1 cellular context compared by ENCODE assay signal in the genomic region with DNA sequence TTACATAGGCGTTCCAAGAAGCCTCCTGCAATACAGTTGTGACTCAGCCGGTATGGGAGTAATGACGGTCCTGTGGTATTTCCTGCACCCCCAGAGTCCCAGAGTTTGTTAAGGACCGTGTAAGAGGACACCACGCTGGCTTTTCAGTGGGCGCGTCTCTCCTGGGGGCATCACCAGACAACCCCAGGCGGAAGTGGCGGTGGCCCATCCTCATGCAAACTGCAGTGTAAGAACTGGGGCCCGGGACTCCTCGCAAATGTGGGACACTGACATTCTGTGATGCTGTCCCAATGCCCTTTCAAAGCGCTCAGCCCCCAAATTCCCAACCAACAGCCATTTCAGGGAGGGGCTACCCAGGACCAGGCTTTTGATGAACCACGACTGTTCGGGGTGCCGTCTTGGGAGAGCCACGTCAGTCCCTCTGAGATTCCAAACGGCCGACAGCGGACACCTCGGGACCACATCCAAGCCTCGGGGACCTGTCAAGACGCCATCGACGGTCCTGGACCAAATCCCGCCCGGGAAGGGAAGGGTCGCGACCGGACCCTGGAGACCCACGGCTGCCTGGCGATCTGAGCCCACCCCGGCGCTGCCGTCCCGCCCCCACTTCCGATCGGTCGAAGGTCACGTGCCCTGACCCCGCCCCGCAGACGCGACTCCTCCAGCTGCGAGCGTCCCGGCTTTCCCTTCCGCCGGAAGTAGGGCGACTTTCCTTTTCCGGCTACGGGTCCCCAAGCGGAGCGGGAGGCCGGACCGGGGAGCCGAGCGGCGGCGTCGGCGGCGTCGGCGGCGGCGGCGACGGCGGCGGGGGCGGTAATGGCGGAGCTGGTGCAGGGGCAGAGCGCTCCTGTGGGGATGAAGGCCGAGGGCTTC.
TF ChIP-seq lines count a peak whose summit lies in the region.

A gene with protein sequence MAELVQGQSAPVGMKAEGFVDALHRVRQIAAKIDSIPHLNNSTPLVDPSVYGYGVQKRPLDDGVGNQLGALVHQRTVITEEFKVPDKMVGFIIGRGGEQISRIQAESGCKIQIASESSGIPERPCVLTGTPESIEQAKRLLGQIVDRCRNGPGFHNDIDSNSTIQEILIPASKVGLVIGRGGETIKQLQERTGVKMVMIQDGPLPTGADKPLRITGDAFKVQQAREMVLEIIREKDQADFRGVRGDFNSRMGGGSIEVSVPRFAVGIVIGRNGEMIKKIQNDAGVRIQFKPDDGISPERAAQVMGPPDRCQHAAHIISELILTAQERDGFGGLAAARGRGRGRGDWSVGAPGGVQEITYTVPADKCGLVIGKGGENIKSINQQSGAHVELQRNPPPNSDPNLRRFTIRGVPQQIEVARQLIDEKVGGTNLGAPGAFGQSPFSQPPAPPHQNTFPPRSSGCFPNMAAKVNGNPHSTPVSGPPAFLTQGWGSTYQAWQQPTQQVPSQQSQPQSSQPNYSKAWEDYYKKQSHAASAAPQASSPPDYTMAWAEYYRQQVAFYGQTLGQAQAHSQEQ (plus strand): TSS at position 713 of the 873 bp plus-strand sequence. CDS start 104 bp downstream, at position 817.

TF ChIP-seq in HepG2, 621 proteins besides CTCF, POLR2A, EP300 and RAD21 (continued from another document and continues in another):
- TF ChIP-seq, protein P1, sequence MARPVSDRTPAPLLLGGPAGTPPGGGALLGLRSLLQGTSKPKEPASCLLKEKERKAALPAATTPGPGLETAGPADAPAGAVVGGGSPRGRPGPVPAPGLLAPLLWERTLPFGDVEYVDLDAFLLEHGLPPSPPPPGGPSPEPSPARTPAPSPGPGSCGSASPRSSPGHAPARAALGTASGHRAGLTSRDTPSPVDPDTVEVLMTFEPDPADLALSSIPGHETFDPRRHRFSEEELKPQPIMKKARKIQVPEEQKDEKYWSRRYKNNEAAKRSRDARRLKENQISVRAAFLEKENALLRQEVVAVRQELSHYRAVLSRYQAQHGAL (CRISPR knock-in tag; IDR thresholded peaks at IDR 0.05; ENCODE audit: not compliant biosample characterization) = peak; percentile 75
- TF ChIP-seq PRPF4 (IDR thresholded peaks at IDR 0.05; ENCODE audit: low read depth, low read length, poor library complexity, severe bottlenecking) = no peak
- TF ChIP-seq ZNF180 (CRISPR knock-in tag; IDR thresholded peaks at IDR 0.05; ENCODE audit: borderline replicate concordance, low read depth) = no peak
- TF ChIP-seq, protein P2, sequence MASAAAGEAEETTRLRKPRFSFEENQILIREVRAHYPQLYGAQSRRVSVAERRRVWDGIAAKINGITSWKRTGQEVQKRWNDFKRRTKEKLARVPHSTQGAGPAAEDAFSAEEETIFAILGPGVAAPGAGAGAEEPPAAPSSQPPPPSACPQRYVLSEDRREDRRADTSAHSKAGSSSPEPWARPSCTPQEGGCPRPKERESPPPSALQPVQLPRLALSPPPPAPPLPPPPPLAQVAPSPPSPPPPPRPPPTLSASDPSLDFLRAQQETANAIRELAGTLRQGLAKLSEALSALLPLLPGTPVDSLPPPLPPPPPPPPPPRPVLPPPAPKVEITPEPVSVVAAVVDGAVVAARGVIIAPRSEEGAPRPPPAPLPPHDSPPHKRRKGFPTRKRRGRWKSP (CRISPR knock-in tag; IDR thresholded peaks at IDR 0.05) = peak; percentile 36; the same call in 1 of the 2 replicates
- peak; percentile 61 for TF ChIP-seq SIN3B (IDR thresholded peaks at IDR 0.05; ENCODE audit: low read length)
- TF ChIP-seq MAFF (IDR thresholded peaks at IDR 0.05; ENCODE audit: low read depth, low read length) = no peak
- TF ChIP-seq, protein P3, sequence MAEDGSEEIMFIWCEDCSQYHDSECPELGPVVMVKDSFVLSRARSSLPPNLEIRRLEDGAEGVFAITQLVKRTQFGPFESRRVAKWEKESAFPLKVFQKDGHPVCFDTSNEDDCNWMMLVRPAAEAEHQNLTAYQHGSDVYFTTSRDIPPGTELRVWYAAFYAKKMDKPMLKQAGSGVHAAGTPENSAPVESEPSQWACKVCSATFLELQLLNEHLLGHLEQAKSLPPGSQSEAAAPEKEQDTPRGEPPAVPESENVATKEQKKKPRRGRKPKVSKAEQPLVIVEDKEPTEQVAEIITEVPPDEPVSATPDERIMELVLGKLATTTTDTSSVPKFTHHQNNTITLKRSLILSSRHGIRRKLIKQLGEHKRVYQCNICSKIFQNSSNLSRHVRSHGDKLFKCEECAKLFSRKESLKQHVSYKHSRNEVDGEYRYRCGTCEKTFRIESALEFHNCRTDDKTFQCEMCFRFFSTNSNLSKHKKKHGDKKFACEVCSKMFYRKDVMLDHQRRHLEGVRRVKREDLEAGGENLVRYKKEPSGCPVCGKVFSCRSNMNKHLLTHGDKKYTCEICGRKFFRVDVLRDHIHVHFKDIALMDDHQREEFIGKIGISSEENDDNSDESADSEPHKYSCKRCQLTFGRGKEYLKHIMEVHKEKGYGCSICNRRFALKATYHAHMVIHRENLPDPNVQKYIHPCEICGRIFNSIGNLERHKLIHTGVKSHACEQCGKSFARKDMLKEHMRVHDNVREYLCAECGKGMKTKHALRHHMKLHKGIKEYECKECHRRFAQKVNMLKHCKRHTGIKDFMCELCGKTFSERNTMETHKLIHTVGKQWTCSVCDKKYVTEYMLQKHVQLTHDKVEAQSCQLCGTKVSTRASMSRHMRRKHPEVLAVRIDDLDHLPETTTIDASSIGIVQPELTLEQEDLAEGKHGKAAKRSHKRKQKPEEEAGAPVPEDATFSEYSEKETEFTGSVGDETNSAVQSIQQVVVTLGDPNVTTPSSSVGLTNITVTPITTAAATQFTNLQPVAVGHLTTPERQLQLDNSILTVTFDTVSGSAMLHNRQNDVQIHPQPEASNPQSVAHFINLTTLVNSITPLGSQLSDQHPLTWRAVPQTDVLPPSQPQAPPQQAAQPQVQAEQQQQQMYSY (CRISPR knock-in tag; IDR thresholded peaks at IDR 0.05) = 0 out of 2 replicates have a peak, but pooled peaks have one; percentile 5
- TF ChIP-seq TEAD3 (CRISPR knock-in tag; optimal IDR thresholded peaks at IDR 0.05; ENCODE audit: borderline replicate concordance) = peak; percentile 16
- no peak for TF ChIP-seq HIVEP1 (CRISPR knock-in tag; IDR thresholded peaks at IDR 0.05)
- no peak for TF ChIP-seq RFXANK (CRISPR knock-in tag; IDR thresholded peaks at IDR 0.05)
- TF ChIP-seq NFYC (CRISPR knock-in tag; IDR thresholded peaks at IDR 0.05) = peak; percentile 55
- TF ChIP-seq ZNF766 (CRISPR knock-in tag; IDR thresholded peaks at IDR 0.05; ENCODE audit: borderline replicate concordance) = no peak
- TF ChIP-seq ZNF572 (CRISPR knock-in tag; IDR thresholded peaks at IDR 0.05) = no peak
- TF ChIP-seq ZNF510 (CRISPR knock-in tag; IDR thresholded peaks at IDR 0.05; ENCODE audit: low read depth) = peak; percentile 64; the same call in 1 of the 2 replicates
- TF ChIP-seq, protein P4, sequence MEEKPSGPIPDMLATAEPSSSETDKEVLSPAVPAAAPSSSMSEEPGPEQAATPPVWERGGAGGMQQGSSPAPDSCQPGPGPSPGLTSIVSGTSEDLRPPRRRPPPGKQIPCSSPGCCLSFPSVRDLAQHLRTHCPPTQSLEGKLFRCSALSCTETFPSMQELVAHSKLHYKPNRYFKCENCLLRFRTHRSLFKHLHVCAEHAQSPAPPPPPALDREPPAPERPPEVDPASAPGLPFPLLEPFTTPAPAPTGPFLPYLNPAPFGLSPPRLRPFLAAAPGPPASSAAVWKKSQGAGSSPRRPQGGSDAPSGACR (CRISPR knock-in tag; IDR thresholded peaks at IDR 0.05) = 0 out of 2 replicates have a peak, but pooled peaks have one; percentile 43
- TF ChIP-seq KDM5B (CRISPR knock-in tag; IDR thresholded peaks at IDR 0.05; ENCODE audit: borderline replicate concordance) = peak; percentile 69
- peak; percentile 52; the same call in 1 of the 2 replicates for TF ChIP-seq GFI1 (CRISPR knock-in tag; IDR thresholded peaks at IDR 0.05; ENCODE audit: borderline replicate concordance)
- no peak for TF ChIP-seq ZNF101 (CRISPR knock-in tag; IDR thresholded peaks at IDR 0.05; ENCODE audit: borderline replicate concordance, low read depth)
- TF ChIP-seq ZKSCAN1 (IDR thresholded peaks at IDR 0.05; ENCODE audit: low read length) = no peak
- TF ChIP-seq MAZ (IDR thresholded peaks at IDR 0.05; ENCODE audit: borderline replicate concordance, low read depth, low read length) = no peak
- TF ChIP-seq MAZ (CRISPR knock-in tag; IDR thresholded peaks at IDR 0.05; ENCODE audit: low read depth) = peak; percentile 86
- TF ChIP-seq ZMYM4 (CRISPR knock-in tag; IDR thresholded peaks at IDR 0.05) = peak; percentile 70
- TF ChIP-seq, protein P5, sequence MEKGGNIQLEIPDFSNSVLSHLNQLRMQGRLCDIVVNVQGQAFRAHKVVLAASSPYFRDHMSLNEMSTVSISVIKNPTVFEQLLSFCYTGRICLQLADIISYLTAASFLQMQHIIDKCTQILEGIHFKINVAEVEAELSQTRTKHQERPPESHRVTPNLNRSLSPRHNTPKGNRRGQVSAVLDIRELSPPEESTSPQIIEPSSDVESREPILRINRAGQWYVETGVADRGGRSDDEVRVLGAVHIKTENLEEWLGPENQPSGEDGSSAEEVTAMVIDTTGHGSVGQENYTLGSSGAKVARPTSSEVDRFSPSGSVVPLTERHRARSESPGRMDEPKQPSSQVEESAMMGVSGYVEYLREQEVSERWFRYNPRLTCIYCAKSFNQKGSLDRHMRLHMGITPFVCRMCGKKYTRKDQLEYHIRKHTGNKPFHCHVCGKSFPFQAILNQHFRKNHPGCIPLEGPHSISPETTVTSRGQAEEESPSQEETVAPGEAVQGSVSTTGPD (CRISPR knock-in tag; IDR thresholded peaks at IDR 0.05) = no peak
- TF ChIP-seq ZNF614 (CRISPR knock-in tag; IDR thresholded peaks at IDR 0.05; ENCODE audit: borderline replicate concordance) = peak; percentile 77; the same call in 1 of the 2 replicates
- peak; percentile 79 for TF ChIP-seq SP2 (CRISPR knock-in tag; IDR thresholded peaks at IDR 0.05)
- TF ChIP-seq ZNF780A (CRISPR knock-in tag; IDR thresholded peaks at IDR 0.05) = no peak
- TF ChIP-seq, protein P6, sequence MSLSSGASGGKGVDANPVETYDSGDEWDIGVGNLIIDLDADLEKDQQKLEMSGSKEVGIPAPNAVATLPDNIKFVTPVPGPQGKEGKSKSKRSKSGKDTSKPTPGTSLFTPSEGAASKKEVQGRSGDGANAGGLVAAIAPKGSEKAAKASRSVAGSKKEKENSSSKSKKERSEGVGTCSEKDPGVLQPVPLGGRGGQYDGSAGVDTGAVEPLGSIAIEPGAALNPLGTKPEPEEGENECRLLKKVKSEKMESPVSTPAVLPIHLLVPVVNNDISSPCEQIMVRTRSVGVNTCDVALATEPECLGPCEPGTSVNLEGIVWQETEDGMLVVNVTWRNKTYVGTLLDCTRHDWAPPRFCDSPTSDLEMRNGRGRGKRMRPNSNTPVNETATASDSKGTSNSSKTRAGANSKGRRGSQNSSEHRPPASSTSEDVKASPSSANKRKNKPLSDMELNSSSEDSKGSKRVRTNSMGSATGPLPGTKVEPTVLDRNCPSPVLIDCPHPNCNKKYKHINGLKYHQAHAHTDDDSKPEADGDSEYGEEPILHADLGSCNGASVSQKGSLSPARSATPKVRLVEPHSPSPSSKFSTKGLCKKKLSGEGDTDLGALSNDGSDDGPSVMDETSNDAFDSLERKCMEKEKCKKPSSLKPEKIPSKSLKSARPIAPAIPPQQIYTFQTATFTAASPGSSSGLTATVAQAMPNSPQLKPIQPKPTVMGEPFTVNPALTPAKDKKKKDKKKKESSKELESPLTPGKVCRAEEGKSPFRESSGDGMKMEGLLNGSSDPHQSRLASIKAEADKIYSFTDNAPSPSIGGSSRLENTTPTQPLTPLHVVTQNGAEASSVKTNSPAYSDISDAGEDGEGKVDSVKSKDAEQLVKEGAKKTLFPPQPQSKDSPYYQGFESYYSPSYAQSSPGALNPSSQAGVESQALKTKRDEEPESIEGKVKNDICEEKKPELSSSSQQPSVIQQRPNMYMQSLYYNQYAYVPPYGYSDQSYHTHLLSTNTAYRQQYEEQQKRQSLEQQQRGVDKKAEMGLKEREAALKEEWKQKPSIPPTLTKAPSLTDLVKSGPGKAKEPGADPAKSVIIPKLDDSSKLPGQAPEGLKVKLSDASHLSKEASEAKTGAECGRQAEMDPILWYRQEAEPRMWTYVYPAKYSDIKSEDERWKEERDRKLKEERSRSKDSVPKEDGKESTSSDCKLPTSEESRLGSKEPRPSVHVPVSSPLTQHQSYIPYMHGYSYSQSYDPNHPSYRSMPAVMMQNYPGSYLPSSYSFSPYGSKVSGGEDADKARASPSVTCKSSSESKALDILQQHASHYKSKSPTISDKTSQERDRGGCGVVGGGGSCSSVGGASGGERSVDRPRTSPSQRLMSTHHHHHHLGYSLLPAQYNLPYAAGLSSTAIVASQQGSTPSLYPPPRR (CRISPR knock-in tag; IDR thresholded peaks at IDR 0.05; ENCODE audit: borderline replicate concordance) = peak; percentile 32; the same call in 1 of the 2 replicates
- TF ChIP-seq, protein P7, sequence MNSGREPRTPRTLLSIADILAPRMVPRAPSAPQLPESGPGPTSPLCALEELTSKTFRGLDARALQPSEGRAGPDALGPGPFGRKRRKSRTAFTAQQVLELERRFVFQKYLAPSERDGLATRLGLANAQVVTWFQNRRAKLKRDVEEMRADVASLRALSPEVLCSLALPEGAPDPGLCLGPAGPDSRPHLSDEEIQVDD (CRISPR knock-in tag; IDR thresholded peaks at IDR 0.05; ENCODE audit: borderline replicate concordance) = no peak
- TF ChIP-seq KDM4B (CRISPR knock-in tag; IDR thresholded peaks at IDR 0.05) = no peak
- peak; percentile 53 for TF ChIP-seq MED1 (CRISPR knock-in tag; IDR thresholded peaks at IDR 0.05)
- no peak for TF ChIP-seq NR3C1 (CRISPR knock-in tag; IDR thresholded peaks at IDR 0.05)
- TF ChIP-seq ZNF891 (CRISPR knock-in tag; IDR thresholded peaks at IDR 0.05) = peak; percentile 72; the same call in 1 of the 2 replicates
- no peak for TF ChIP-seq ZNF674 (CRISPR knock-in tag; IDR thresholded peaks at IDR 0.05; ENCODE audit: low read depth)
- TF ChIP-seq, protein P8, sequence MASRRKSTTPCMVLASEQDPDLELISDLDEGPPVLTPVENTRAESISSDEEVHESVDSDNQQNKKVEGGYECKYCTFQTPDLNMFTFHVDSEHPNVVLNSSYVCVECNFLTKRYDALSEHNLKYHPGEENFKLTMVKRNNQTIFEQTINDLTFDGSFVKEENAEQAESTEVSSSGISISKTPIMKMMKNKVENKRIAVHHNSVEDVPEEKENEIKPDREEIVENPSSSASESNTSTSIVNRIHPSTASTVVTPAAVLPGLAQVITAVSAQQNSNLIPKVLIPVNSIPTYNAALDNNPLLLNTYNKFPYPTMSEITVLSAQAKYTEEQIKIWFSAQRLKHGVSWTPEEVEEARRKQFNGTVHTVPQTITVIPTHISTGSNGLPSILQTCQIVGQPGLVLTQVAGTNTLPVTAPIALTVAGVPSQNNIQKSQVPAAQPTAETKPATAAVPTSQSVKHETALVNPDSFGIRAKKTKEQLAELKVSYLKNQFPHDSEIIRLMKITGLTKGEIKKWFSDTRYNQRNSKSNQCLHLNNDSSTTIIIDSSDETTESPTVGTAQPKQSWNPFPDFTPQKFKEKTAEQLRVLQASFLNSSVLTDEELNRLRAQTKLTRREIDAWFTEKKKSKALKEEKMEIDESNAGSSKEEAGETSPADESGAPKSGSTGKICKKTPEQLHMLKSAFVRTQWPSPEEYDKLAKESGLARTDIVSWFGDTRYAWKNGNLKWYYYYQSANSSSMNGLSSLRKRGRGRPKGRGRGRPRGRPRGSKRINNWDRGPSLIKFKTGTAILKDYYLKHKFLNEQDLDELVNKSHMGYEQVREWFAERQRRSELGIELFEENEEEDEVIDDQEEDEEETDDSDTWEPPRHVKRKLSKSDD (CRISPR knock-in tag; IDR thresholded peaks at IDR 0.05; ENCODE audit: low read depth) = 0 out of 2 replicates have a peak, but pooled peaks have one; percentile 11
- TF ChIP-seq RFXAP (CRISPR knock-in tag; IDR thresholded peaks at IDR 0.05; ENCODE audit: borderline replicate concordance) = no peak
- no peak for TF ChIP-seq MATR3 (CRISPR knock-in tag; IDR thresholded peaks at IDR 0.05)
